Comparison of ENCODE assay signal across 1 cellular context in the genomic region with DNA sequence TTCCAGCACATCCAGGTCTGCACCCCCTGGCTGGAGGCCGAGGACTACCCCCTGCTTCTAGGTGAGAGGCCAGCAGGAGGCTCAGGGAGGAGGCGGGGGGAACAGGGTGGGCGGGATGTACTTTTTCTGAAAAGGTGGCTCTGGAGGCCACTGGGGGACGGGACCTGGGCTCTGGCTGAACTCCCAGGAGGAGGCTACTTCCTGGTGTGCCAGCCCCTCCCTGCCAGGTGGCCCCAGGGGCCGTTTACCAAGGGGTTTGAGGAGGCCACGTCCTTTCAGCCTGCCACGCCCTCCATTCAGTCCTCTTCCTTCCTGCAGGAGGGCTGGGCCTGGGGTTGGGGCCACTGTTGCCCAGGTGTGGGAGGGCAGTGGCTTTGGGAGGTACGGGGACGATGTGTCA.
TF ChIP-seq lines count a peak whose summit lies in the region.

No MANE protein-coding gene starts in this region.

TF ChIP-seq in HepG2, 621 proteins besides CTCF, POLR2A, EP300 and RAD21:
- TF ChIP-seq RBFOX2 (IDR thresholded peaks at IDR 0.05; ENCODE audit: low read depth, low read length) = peak; percentile 3; the same call in 1 of the 2 replicates
